ENCODE assay signal across 11 cellular contexts in genomic region chr3:129087904-129088303, GRCh38. TPM values are rescaled to one million over a fixed set of nuclear protein-coding genes. Genes with fewer than 3 reads are reported as not detected.
DNase-seq lines count a peak whose midpoint lies in the region; ATAC-seq, FAIRE-seq and TF ChIP-seq lines count a peak whose summit lies in the region.
"Not testable (repeated sequence)": the region's sequence is repeated elsewhere in the genome, so short reads cannot be mapped to it uniquely, and the experiment has no call there.
"Had no signal": no experiment of that assay in that cellular context is flagged by ENCODE, and none has a peak within 500 bp of the region (broad histone marks: within the 10 kb centered on the region; RNA-seq: fewer than 3 reads in every experiment).

No MANE protein-coding gene starts in this region.

- intact Hi-C loops in activated B cell treated with CpG ODN at 0.5 μM for 24 hours (cut with micrococcal nuclease), result not testable (repeated sequence)

- H3K4me1 Mint-ChIP-seq in activated B cell treated with CpG ODN at 0.5 μM for 24 hours, result not testable (repeated sequence)

- POLR2A ChIA-PET in activated B cell treated with CpG ODN at 0.5 μM for 24 hours (lab: Charles Lee), result not testable (repeated sequence)

- not testable (repeated sequence) for H3K4me3 Mint-ChIP-seq in activated B cell treated with CpG ODN at 0.5 μM for 24 hours

- H3K36me3 ChIP-seq in bronchial epithelial cell (ENCODE audit: control insufficient read depth, insufficient read depth, low read length); lung (ENCODE audit: control insufficient read depth in 2 of 2, insufficient read depth in 2 of 2, low read length in 2 of 2); small intestine (ENCODE audit: control insufficient read depth in 2 of 2, insufficient read depth in 2 of 2, low read length in 2 of 2): not testable (repeated sequence)

- H3K27ac Mint-ChIP-seq in activated B cell treated with CpG ODN at 0.5 μM for 24 hours, result not testable (repeated sequence)

- not testable (repeated sequence) for H3K27ac ChIP-seq in lung (ENCODE audit: low read depth in 1 of 2, low read length in 1 of 2); small intestine (ENCODE audit: low read depth in 1 of 2, low read length in 1 of 2)

- CTCF ChIA-PET in activated B cell treated with CpG ODN at 0.5 μM for 24 hours (lab: Charles Lee), result not testable (repeated sequence)

- not testable (repeated sequence) for H3K27me3 Mint-ChIP-seq in activated B cell treated with CpG ODN at 0.5 μM for 24 hours

- not testable (repeated sequence) for FAIRE-seq in bronchial epithelial cell (lab: Jason Lieb, UNC); small intestine (lab: Jason Lieb, UNC)

- 12% methylated on average over 7 of the region's 9 CpGs; no CpG with 5 or more reads in 1 of the 2 donors for WGBS in lung, 2 donors
- WGBS in small intestine, 3 donors, result 0 to 19% (median 10%) methylated on average over 2 to 7 of the region's 9 CpGs

- not testable (repeated sequence) for H3K36me3 Mint-ChIP-seq in activated B cell treated with CpG ODN at 0.5 μM for 24 hours (ENCODE audit: low read depth)

- H3K9me3 ChIP-seq in lung (ENCODE audit: control insufficient read depth in 2 of 2, insufficient read depth in 1 of 2, low read length in 1 of 2); small intestine (ENCODE audit: control insufficient read depth, low read depth): not testable (repeated sequence)

- DNase-seq in Daoy (ENCODE audit: low read depth) (peak; percentile 38), NCI-H748 (lab: John Stamatoyannopoulos, UW; ENCODE audit: unreplicated experiment) (peak; percentile 7), bronchial epithelial cell (ENCODE audit: low read depth) (peak; percentile 43), foreskin fibroblast (peak; percentile 12 to 43), small intestine (peak; percentile 23)
- DNase-seq in activated B cell treated with CpG ODN at 0.5 μM for 24 hours; lung (ENCODE audit: low spot score): not testable (repeated sequence)

- not testable (repeated sequence) for TF ChIP-seq CTCF in activated B cell treated with CpG ODN at 0.5 μM for 24 hours (IDR thresholded peaks at IDR 0.05); bronchial epithelial cell (IDR thresholded peaks at IDR 0.05; ENCODE audit: insufficient read depth, low read length, severe bottlenecking); foreskin fibroblast (IDR thresholded peaks at IDR 0.05; ENCODE audit: low read depth, low read length); lung (IDR thresholded peaks at IDR 0.05; ENCODE audit: control extremely low read depth, extremely low read depth)

- H3K4me3 ChIP-seq in bronchial epithelial cell (ENCODE audit: low read depth, low read length); foreskin fibroblast (ENCODE audit: low read depth in 1 of 2, low read length in 2 of 2); lung; small intestine (ENCODE audit: low read depth in 1 of 2, low read length in 2 of 2): not testable (repeated sequence)

- not testable (repeated sequence) for H3K9me3 Mint-ChIP-seq in activated B cell treated with CpG ODN at 0.5 μM for 24 hours

- ATAC-seq in HG03354 (IDR thresholded peaks at IDR 0.05; ENCODE audit: poor library complexity, severe bottlenecking, unreplicated experiment), result peak; percentile 55
- ATAC-seq in activated B cell treated with CpG ODN at 0.5 μM for 24 hours (ENCODE audit: low read depth), result peak; percentile 64
- ATAC-seq in lung (ENCODE audit: insufficient read depth, low FRiP score), result peak; percentile 69

- H3K27me3 ChIP-seq in bronchial epithelial cell (ENCODE audit: control insufficient read depth, insufficient read depth, low read length); lung (ENCODE audit: control insufficient read depth, insufficient read depth); small intestine (ENCODE audit: control insufficient read depth in 2 of 2, insufficient read depth in 2 of 2, low read length in 2 of 2): not testable (repeated sequence)

- not testable (repeated sequence) for H3K4me1 ChIP-seq in lung (ENCODE audit: control insufficient read depth in 2 of 2, insufficient read depth in 2 of 2, low read length in 2 of 2); small intestine (ENCODE audit: control insufficient read depth in 2 of 2, insufficient read depth in 1 of 2, low read depth in 1 of 2, low read length in 1 of 2)

RNA-seq across cellular contexts. Expression of gene GP9, which starts 27.3 kb away (rescaled TPM):
- total RNA-seq in Daoy (2014; rRNA removed; shearing (Covaris generic)), result not detected in 2 replicates
- total RNA-seq in activated B cell treated with CpG ODN at 0.5 μM for 24 hours (not detected in 2 replicates), bronchial epithelial cell (not detected in 2 replicates), lung (1 to 10 TPM in 1 of 2 donors, under 1 TPM in 1; 0.40 to 3.0 TPM)
- polyA plus RNA-seq in lung (1 to 10 TPM; 1.3 to 6.2 TPM), small intestine (under 1 TPM in 1 of 3 donors, not detected in 2; 0.06 TPM)
- total RNA-seq: activated CD8-positive, alpha-beta memory T cell treated with anti-CD3 and anti-CD28 coated beads for 36 hours; renal cortical epithelial cell; tibial nerve had no signal

RNA-seq across cellular contexts. Expression of gene RAB43, which starts 33.7 kb away (rescaled TPM):
- total RNA-seq in Daoy (2014; rRNA removed; shearing (Covaris generic)), result 11.0 and 16.6 TPM in 2 replicates
- total RNA-seq in activated B cell treated with CpG ODN at 0.5 μM for 24 hours, result 9.8 and 12.8 TPM in 2 replicates
- 15.0 and 18.6 TPM in 2 replicates for total RNA-seq in bronchial epithelial cell
- total RNA-seq in lung, result 10 to 100 TPM in 1 of 2 donors, 1 to 10 TPM in 1; 9.4 to 32.6 TPM
- polyA plus RNA-seq in lung, result 10 to 100 TPM; 18.6 to 22.0 TPM
- 10 to 100 TPM in 1 of 3 donors, 1 to 10 TPM in 2; 3.4 to 15.0 (median 4.1) TPM for polyA plus RNA-seq in small intestine
